In the genomic region with DNA sequence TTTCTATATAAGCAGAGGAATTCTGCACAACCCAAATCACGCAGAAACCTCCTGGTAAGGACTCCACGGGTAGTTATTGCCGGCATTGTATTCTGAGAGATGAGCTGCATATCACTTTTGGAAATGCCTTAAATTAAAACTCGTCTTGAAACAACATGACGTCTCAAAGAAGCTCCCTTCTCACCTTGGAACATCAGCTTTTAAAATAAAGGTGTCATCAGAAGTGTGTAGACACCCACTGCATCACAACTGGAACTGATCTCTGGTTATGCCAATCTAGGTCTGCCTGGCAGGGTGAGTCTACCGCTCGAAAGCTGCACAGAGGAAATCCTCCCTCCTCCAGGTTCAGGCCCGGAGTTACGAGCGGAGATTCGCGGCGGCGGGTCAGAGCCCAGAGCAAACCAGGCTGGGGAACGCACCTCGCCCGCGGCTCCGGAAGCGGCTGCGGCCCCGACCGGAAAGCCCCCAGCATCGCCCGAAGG, we compare ENCODE assay signal across 8 cellular contexts. TPM values are rescaled to one million over a fixed set of nuclear protein-coding genes. Genes with fewer than 3 reads are reported as not detected.
A peak's percentile ranks its signal among the peaks of the same experiment; 100 is the strongest.
DNase-seq lines count a peak whose midpoint lies in the region; ATAC-seq, FAIRE-seq and TF ChIP-seq lines count a peak whose summit lies in the region.

No MANE protein-coding gene starts in this region.

- no peak for FAIRE-seq in astrocyte (lab: Jason Lieb, UNC)

- H3K4me3 Mint-ChIP-seq in astrocyte (ENCODE audit: unreplicated experiment), result peak overlapping the region; percentile 92

- H3K27me3 ChIP-seq in astrocyte (ENCODE audit: insufficient read depth, low read length), result no peaks in the 10 kb centered on the region
- no peaks in the 10 kb centered on the region for H3K27me3 ChIP-seq in layer of hippocampus (ENCODE audit: control insufficient read depth, insufficient read depth, low read length)

- peaks cover 29% of the 10 kb centered on the region for H4K20me1 ChIP-seq in astrocyte (ENCODE audit: insufficient read depth, low read length)

- peaks cover 52% of the 10 kb centered on the region for H3K79me2 ChIP-seq in astrocyte (ENCODE audit: insufficient read depth, low read length)

- peaks cover 8% of the 10 kb centered on the region for H3K4me1 Mint-ChIP-seq in astrocyte (ENCODE audit: low read depth, unreplicated experiment)

- H3K9me3 Mint-ChIP-seq in astrocyte (ENCODE audit: unreplicated experiment), result no peaks in the 10 kb centered on the region

- H3K9ac ChIP-seq in astrocyte (ENCODE audit: low read length), result peak overlapping the region; percentile 92

- H3K9me3 ChIP-seq in astrocyte (ENCODE audit: insufficient read depth, low read depth, low read length), result no peaks in the 10 kb centered on the region

- no peaks in the 10 kb centered on the region for H3K36me3 Mint-ChIP-seq in astrocyte (ENCODE audit: low read depth, unreplicated experiment)

- peak overlapping the region; percentile 91 for H3K27ac ChIP-seq in astrocyte (ENCODE audit: low read depth, low read length)
- H3K27ac ChIP-seq in layer of hippocampus (ENCODE audit: low read depth, low read length), result peak overlapping the region; percentile 97
- peak overlapping the region; percentile 90 for H3K27ac ChIP-seq in temporal lobe (ENCODE audit: low read depth, low read length)

- peak; percentile 26 for ATAC-seq in HG03460 (IDR thresholded peaks at IDR 0.05; ENCODE audit: unreplicated experiment)

- H2AFZ ChIP-seq in astrocyte (ENCODE audit: low read depth, low read length), result peak overlapping the region; percentile 97

- peaks cover 5% of the 10 kb centered on the region for H3K4me1 ChIP-seq in astrocyte (ENCODE audit: insufficient read depth, low read length)

- no peak for TF ChIP-seq CTCF in astrocyte (IDR thresholded peaks at IDR 0.05; ENCODE audit: insufficient read depth, low read depth, low read length)

- H3K4me3 ChIP-seq in astrocyte (ENCODE audit: insufficient read depth, low read depth, low read length), result peak overlapping the region; percentile 95

- peak overlapping the region; percentile 90 for H3K4me2 ChIP-seq in astrocyte (ENCODE audit: low read length)

- DNase-seq in SIG-M5 treated with dmso at 0.1 percent for 504 hours (lab: John Stamatoyannopoulos, UW; ENCODE audit: unreplicated experiment), result peak; percentile 63
- no peak for DNase-seq in SIG-M5 (lab: John Stamatoyannopoulos, UW)
- no peak for DNase-seq in astrocyte (ENCODE audit: low read depth)
- DNase-seq in NCI-H82 (lab: John Stamatoyannopoulos, UW), result no peak
- no peak for DNase-seq in HCEC 1CT

- no peaks in the 10 kb centered on the region for H3K36me3 ChIP-seq in astrocyte (ENCODE audit: insufficient read depth, low read length)

- no peaks in the 10 kb centered on the region for H3K27me3 Mint-ChIP-seq in astrocyte (ENCODE audit: low read depth, unreplicated experiment)

- peak overlapping the region; percentile 79 for H3K27ac Mint-ChIP-seq in astrocyte (ENCODE audit: unreplicated experiment)

RNA-seq across cellular contexts. Expression of a gene that starts 1.0 kb away (rescaled TPM):
- total RNA-seq in astrocyte (17.2 and 20.3 TPM in 2 replicates), temporal lobe (56.5 TPM)
